ENCODE assay signal across 16 cellular contexts in genomic region chr3:71262368-71263265, GRCh38.
A peak's percentile ranks its signal among the peaks of the same experiment; 100 is the strongest.
DNase-seq lines count a peak whose midpoint lies in the region; ATAC-seq, FAIRE-seq and TF ChIP-seq lines count a peak whose summit lies in the region.
"Had no signal": no experiment of that assay in that cellular context is flagged by ENCODE, and none has a peak within 500 bp of the region (broad histone marks: within the 10 kb centered on the region; RNA-seq: fewer than 3 reads in every experiment).

No MANE protein-coding gene starts in this region.

- FAIRE-seq in kidney (lab: Jason Lieb, UNC) = no peak

- no peaks in the 10 kb centered on the region for H3K27me3 ChIP-seq in transverse colon
- H3K27me3 ChIP-seq: right atrium auricular region had no signal

- H3K36me3 ChIP-seq in kidney (ENCODE audit: control insufficient read depth in 1 of 2, insufficient read depth in 2 of 2, low read length in 2 of 2) (no peaks in the 10 kb centered on the region), transverse colon (no peaks in the 10 kb centered on the region)
- H3K36me3 ChIP-seq: right atrium auricular region had no signal

- peak overlapping the region; percentile 76 for H3K27ac Mint-ChIP-seq in activated B cell treated with CpG ODN at 0.5 μM for 24 hours
- H3K27ac Mint-ChIP-seq: IgD-negative memory B cell; T-helper 2 cell treated with Interferon-gamma antibody and Interleukin-4, amounts not matched to agents 5 μg/mL and 100 μg/mL, for 36 hours had no signal

- WGBS in transverse colon (ENCODE audit: low coverage in 1 of 2), 2 donors = 83 to 84% methylated on average over 1 to 8 of the region's 8 CpGs

- no peaks in the 10 kb centered on the region for H3K9me3 ChIP-seq in kidney (ENCODE audit: control insufficient read depth in 1 of 2, low read length in 2 of 2)
- no peaks in the 10 kb centered on the region for H3K9me3 ChIP-seq in transverse colon
- H3K9me3 ChIP-seq: right atrium auricular region had no signal

- CTCF ChIA-PET in activated B cell treated with CpG ODN at 0.5 μM for 24 hours (lab: Charles Lee) = no interaction called here

- peak; percentile 45 for ATAC-seq in HG02642 (IDR thresholded peaks at IDR 0.05; ENCODE audit: poor library complexity, unreplicated experiment)
- ATAC-seq in activated B cell treated with CpG ODN at 0.5 μM for 24 hours (ENCODE audit: low read depth) = no peak
- peak; percentile 79 for ATAC-seq in stimulated activated naive CD8-positive, alpha-beta T cell treated with anti-CD3 and anti-CD28 coated beads, Interleukin-15, Interleukin-2, amounts not matched to agents 100 U/mL and 50 U/mL, for 24 hours
- no peak for ATAC-seq in HG03469 (IDR thresholded peaks at IDR 0.05; ENCODE audit: unreplicated experiment)
- ATAC-seq in GM19455 (IDR thresholded peaks at IDR 0.05; ENCODE audit: unreplicated experiment) = no peak

- H3K4me3 ChIP-seq in kidney (ENCODE audit: low read length in 2 of 2) (peak overlapping the region; percentile 28 to 34), transverse colon (no peak overlapping the region)
- H3K4me3 ChIP-seq: right atrium auricular region had no signal

- no peak for DNase-seq in activated B cell treated with CpG ODN at 0.5 μM for 24 hours
- no peak for DNase-seq in kidney
- DNase-seq in stimulated activated naive CD8-positive, alpha-beta T cell treated with anti-CD3 and anti-CD28 coated beads, Interleukin-15, Interleukin-2, amounts not matched to agents 100 U/mL and 50 U/mL, for 24 hours = no peak
- DNase-seq in transverse colon = no peak
- DNase-seq: anterior cingulate cortex; COR-L47; NCI-H1436 treated with DMSO at 0.1 percent for 48 hours; NCI-H524 treated with DMSO at 0.1 percent for 48 hours; stimulated activated CD4-positive, alpha-beta T cell treated with anti-CD3 and anti-CD28 coated beads, Interleukin-4, amount 100 ng/mL, for 4 hours had no signal

- H3K27ac ChIP-seq in kidney (ENCODE audit: low read depth in 2 of 2, low read length in 2 of 2) (no peak overlapping the region), transverse colon (peak overlapping the region in 1 of 4 donors; percentile 11)
- H3K27ac ChIP-seq: right atrium auricular region, RWPE1 had no signal

- no peak for TF ChIP-seq CTCF in activated B cell treated with CpG ODN at 0.5 μM for 24 hours (IDR thresholded peaks at IDR 0.05)
- TF ChIP-seq CTCF in kidney (IDR thresholded peaks at IDR 0.05; ENCODE audit: borderline replicate concordance, extremely low read depth, insufficient read depth) = no peak
- no peak for TF ChIP-seq CTCF in transverse colon (IDR thresholded peaks at IDR 0.05)

- H3K4me3 Mint-ChIP-seq in activated B cell treated with CpG ODN at 0.5 μM for 24 hours = no peak overlapping the region
- H3K4me3 Mint-ChIP-seq: T-helper 2 cell treated with Interferon-gamma antibody and Interleukin-4, amounts not matched to agents 5 μg/mL and 100 μg/mL, for 36 hours had no signal

- H3K9me3 Mint-ChIP-seq in activated B cell treated with CpG ODN at 0.5 μM for 24 hours = no peaks in the 10 kb centered on the region
- H3K9me3 Mint-ChIP-seq: IgD-negative memory B cell; T-helper 2 cell treated with Interferon-gamma antibody and Interleukin-4, amounts not matched to agents 5 μg/mL and 100 μg/mL, for 36 hours had no signal

- in situ Hi-C loops in transverse colon (cut with MboI; ENCODE audit: low pct_ligation_motif_present in 1 of 4, low pct_unique_long_range_greater_than_20kb in 1 of 4, low sequenced_read_pairs in 3 of 4) = no loop called here

- no peak for TF ChIP-seq EP300 in transverse colon (IDR thresholded peaks at IDR 0.05; ENCODE audit: low read depth)

- TF ChIP-seq POLR2A in transverse colon (IDR thresholded peaks at IDR 0.05) = no peak

- H3K4me1 Mint-ChIP-seq in activated B cell treated with CpG ODN at 0.5 μM for 24 hours = peaks cover 67% of the 10 kb centered on the region

- POLR2A ChIA-PET in activated B cell treated with CpG ODN at 0.5 μM for 24 hours (lab: Charles Lee) = interaction anchor here (0.6 to 1.0 kb wide), 5 partner anchors 15 to 174 kb away, joined by 3 to 5 read pairs (median 3); no protein-coding TSS in a partner anchor

- no peaks in the 10 kb centered on the region for H3K4me1 ChIP-seq in kidney (ENCODE audit: control insufficient read depth in 1 of 2, insufficient read depth in 1 of 2, low read depth in 1 of 2, low read length in 2 of 2)
- peaks cover 3 to 11% (median 7%) of the 10 kb centered on the region in 4 donors for H3K4me1 ChIP-seq in transverse colon

- intact Hi-C loops in activated B cell treated with CpG ODN at 0.5 μM for 24 hours (cut with micrococcal nuclease) = loop anchor here (2.0 kb wide), 1 partner anchor 18 kb away; no protein-coding TSS in a partner anchor
- intact Hi-C loops in kidney (cut with DNase I) = no loop called here
- intact Hi-C loops in transverse colon (cut with DNase I; ENCODE audit: low total_unique reads) = no loop called here

- H3K9ac ChIP-seq in kidney (ENCODE audit: low read length in 2 of 2) = peak overlapping the region in 1 of 2 donors; percentile 36

- peaks cover 45% of the 10 kb centered on the region for H3K36me3 Mint-ChIP-seq in activated B cell treated with CpG ODN at 0.5 μM for 24 hours (ENCODE audit: low read depth)

- no peaks in the 10 kb centered on the region for H3K27me3 Mint-ChIP-seq in activated B cell treated with CpG ODN at 0.5 μM for 24 hours

Comparison
In these comparisons a context has a peak if more than half of its experiments do, and no peak if none do; other contexts are left out.
1. ATAC-seq: peak in HG02642 (single experiment) and stimulated activated naive CD8-positive, alpha-beta T cell treated with anti-CD3 and anti-CD28 coated beads, Interleukin-15, Interleukin-2, amounts not matched to agents 100 U/mL and 50 U/mL, for 24 hours (single experiment); none in activated B cell treated with CpG ODN at 0.5 μM for 24 hours (single experiment), HG03469 (single experiment) and GM19455 (single experiment).
2. H3K4me3 ChIP-seq: peak in kidney (2 of 2); none in transverse colon (0 of 4).